In the genomic region with DNA sequence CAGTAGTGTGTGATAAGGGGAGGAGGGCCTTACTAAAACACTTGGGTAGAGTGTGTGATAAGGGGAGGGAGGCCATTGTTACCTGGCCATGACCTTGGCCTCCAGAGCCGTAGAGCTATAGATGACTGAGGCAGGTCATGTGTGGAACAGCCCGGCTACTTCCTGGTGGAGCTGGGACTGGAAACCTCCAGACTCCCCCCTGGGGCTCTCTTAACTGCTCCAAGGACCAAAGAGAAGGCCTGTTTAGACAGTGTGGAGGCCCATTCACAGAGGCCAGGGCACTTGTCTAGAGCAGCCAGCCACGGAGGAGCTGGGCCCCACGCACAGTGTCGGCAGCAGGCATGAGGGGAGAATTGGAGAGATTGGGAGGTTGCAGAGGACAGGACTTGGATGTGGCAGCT, we compare ENCODE assay signal across 10 cellular contexts. TPM values are rescaled to one million over a fixed set of nuclear protein-coding genes. Genes with fewer than 3 reads are reported as not detected.
DNase-seq lines count a peak whose midpoint lies in the region; ATAC-seq and TF ChIP-seq lines count a peak whose summit lies in the region.
"Had no signal": no experiment of that assay in that cellular context is flagged by ENCODE, and none has a peak within 500 bp of the region (broad histone marks: within the 10 kb centered on the region; RNA-seq: fewer than 3 reads in every experiment).

No MANE protein-coding gene starts in this region.

- H3K9me3 Mint-ChIP-seq in effector memory CD8-positive, alpha-beta T cell: no peaks in the 10 kb centered on the region
- H3K9me3 Mint-ChIP-seq in neural progenitor cell: no peaks in the 10 kb centered on the region

- H3K36me3 Mint-ChIP-seq in effector memory CD8-positive, alpha-beta T cell (ENCODE audit: insufficient read depth): peaks cover 21% of the 10 kb centered on the region
- H3K36me3 Mint-ChIP-seq in neural progenitor cell: peaks cover 12% of the 10 kb centered on the region

- WGBS in aorta, 2 donors: 36 to 61% methylated on average over 5 of the region's 5 CpGs

- no peak overlapping the region for H3K4me3 ChIP-seq in neural progenitor cell
- H3K4me3 ChIP-seq in aorta (ENCODE audit: low read length in 2 of 2): no peak overlapping the region
- no peak overlapping the region for H3K4me3 ChIP-seq in Peyer's patch

- peak overlapping the region; percentile 61 to 86 for H3K27ac Mint-ChIP-seq in effector memory CD8-positive, alpha-beta T cell
- peak overlapping the region; percentile 66 for H3K27ac Mint-ChIP-seq in neural progenitor cell

- H3K4me1 Mint-ChIP-seq in effector memory CD8-positive, alpha-beta T cell (ENCODE audit: low read depth in 2 of 2): peaks cover 6 to 19% of the 10 kb centered on the region in 2 donors
- peaks cover 30% of the 10 kb centered on the region for H3K4me1 Mint-ChIP-seq in neural progenitor cell

- no peak overlapping the region for H2AFZ ChIP-seq in neural progenitor cell (replicated peaks)

- H3K9me3 ChIP-seq in neural progenitor cell (ENCODE audit: low read depth) (no peaks in the 10 kb centered on the region), aorta (ENCODE audit: control insufficient read depth, low read length) (no peaks in the 10 kb centered on the region), Peyer's patch (no peaks in the 10 kb centered on the region)

- H3K4me2 ChIP-seq in neural progenitor cell: no peak overlapping the region

- no peaks in the 10 kb centered on the region for H4K20me1 ChIP-seq in neural progenitor cell (ENCODE audit: low read depth)

- H3K27me3 ChIP-seq in neural progenitor cell (no peaks in the 10 kb centered on the region), aorta (ENCODE audit: control insufficient read depth in 1 of 2, insufficient read depth in 2 of 2, low read length in 1 of 2) (no peaks in the 10 kb centered on the region), Peyer's patch (no peaks in the 10 kb centered on the region)

- no peak overlapping the region for H3K4me3 Mint-ChIP-seq in effector memory CD8-positive, alpha-beta T cell
- no peak overlapping the region for H3K4me3 Mint-ChIP-seq in neural progenitor cell

- no peaks in the 10 kb centered on the region for H3K79me2 ChIP-seq in neural progenitor cell (ENCODE audit: low read depth)

- no peak overlapping the region for H3K27ac ChIP-seq in neural progenitor cell
- H3K27ac ChIP-seq in aorta (ENCODE audit: low read depth in 1 of 2, low read length in 2 of 2): peak overlapping the region; percentile 4 to 65
- no peak overlapping the region for H3K27ac ChIP-seq in Peyer's patch

- DNase-seq in Right ventricle myocardium inferior (ENCODE audit: missing footprints) (no peak), cardiac septum (ENCODE audit: low spot score) (no peak), neural progenitor cell (ENCODE audit: low spot score) (no peak), aorta (no peak), SKM-1 (lab: John Stamatoyannopoulos, UW; ENCODE audit: unreplicated experiment) (no peak), HPDE6-E6E7 (ENCODE audit: extremely low spot score) (no peak), Peyer's patch (no peak)
- DNase-seq in effector memory CD8-positive, alpha-beta T cell: no peak
- DNase-seq: AML-193, NCI-H2107 had no signal

- H3K9ac ChIP-seq in neural progenitor cell: no peak overlapping the region

- ATAC-seq in Right ventricle myocardium inferior (peak; percentile 18), aorta (ENCODE audit: low FRiP score) (no peak)
- no peak for ATAC-seq in effector memory CD8-positive, alpha-beta T cell (replicated peaks)

- H3K36me3 ChIP-seq in neural progenitor cell (peaks cover 7% of the 10 kb centered on the region), aorta (ENCODE audit: control insufficient read depth in 1 of 2, insufficient read depth in 2 of 2, low read length in 1 of 2) (peaks cover 0 to 3% of the 10 kb centered on the region in 2 donors), Peyer's patch (peaks cover 0 to 20% (median 0%) of the 10 kb centered on the region in 3 donors)

- peaks cover 50% of the 10 kb centered on the region for H3F3A ChIP-seq in neural progenitor cell (ENCODE audit: low read depth)

- no peak for TF ChIP-seq POLR2A in Peyer's patch (IDR thresholded peaks at IDR 0.05)

- TF ChIP-seq CTCF in neural progenitor cell (IDR thresholded peaks at IDR 0.05) (no peak), Peyer's patch (IDR thresholded peaks at IDR 0.05) (no peak)

- H3K4me1 ChIP-seq in neural progenitor cell: peaks cover 32% of the 10 kb centered on the region
- H3K4me1 ChIP-seq in aorta (ENCODE audit: control insufficient read depth in 1 of 2, insufficient read depth in 2 of 2, low read length in 2 of 2): no peaks in the 10 kb centered on the region
- H3K4me1 ChIP-seq in Peyer's patch: peaks cover 0 to 34% (median 2%) of the 10 kb centered on the region in 4 donors

- intact Hi-C loops in Right ventricle myocardium inferior (cut with DNase I) (no loop called here), cardiac septum (cut with DNase I) (no loop called here), aorta (cut with DNase I) (loop anchor here in 1 of 2 donors (5.0 kb wide), 1 partner anchor 39 kb away; no protein-coding TSS in a partner anchor)

- no peaks in the 10 kb centered on the region for H3K27me3 Mint-ChIP-seq in effector memory CD8-positive, alpha-beta T cell
- peaks cover 6% of the 10 kb centered on the region for H3K27me3 Mint-ChIP-seq in neural progenitor cell (ENCODE audit: insufficient read depth, low read depth)

RNA-seq across cellular contexts. Expression of gene MICALL1, which starts 12.5 kb away (rescaled TPM):
- total RNA-seq in Right ventricle myocardium inferior: 19.4 TPM
- total RNA-seq in cardiac septum: 16.5 TPM
- total RNA-seq in neural progenitor cell (ENCODE audit: low replicate concordance): 5.0 and 14.3 TPM in 2 replicates
- 10 to 100 TPM; 24.2 to 39.3 TPM for total RNA-seq in aorta
- 10 to 100 TPM in 1 of 2 donors, 1 to 10 TPM in 1; 7.0 to 12.8 TPM for polyA plus RNA-seq in aorta
- 10 to 100 TPM; 24.5 to 49.0 (median 31.8) TPM for total RNA-seq in Peyer's patch

RNA-seq across cellular contexts. Expression of gene EIF3L, which starts 44.4 kb away (rescaled TPM):
- total RNA-seq in Right ventricle myocardium inferior (385 TPM), cardiac septum (255 TPM), neural progenitor cell (ENCODE audit: low replicate concordance) (904 and 971 TPM in 2 replicates), aorta (100 to 1,000 TPM; 276 to 356 TPM), Peyer's patch (100 to 1,000 TPM; 123 to 229 (median 185) TPM)
- 100 to 1,000 TPM; 307 to 366 TPM for polyA plus RNA-seq in aorta

RNA-seq across cellular contexts. Expression of gene ANKRD54, which starts 49.4 kb away (rescaled TPM):
- 16.0 TPM for total RNA-seq in Right ventricle myocardium inferior
- 15.7 TPM for total RNA-seq in cardiac septum
- 18.4 and 21.2 TPM in 2 replicates for total RNA-seq in neural progenitor cell (ENCODE audit: low replicate concordance)
- total RNA-seq in aorta: 10 to 100 TPM; 11.0 to 16.7 TPM
- 10 to 100 TPM; 12.4 to 17.3 TPM for polyA plus RNA-seq in aorta
- 10 to 100 TPM; 24.9 to 43.3 (median 33.8) TPM for total RNA-seq in Peyer's patch

RNA-seq across cellular contexts. Expression of gene C22orf23, which starts 59.8 kb away (rescaled TPM):
- total RNA-seq in Right ventricle myocardium inferior: 0.68 TPM
- total RNA-seq in cardiac septum: 0.54 TPM
- total RNA-seq in neural progenitor cell (ENCODE audit: low replicate concordance): 0.26 and 0.46 TPM in 2 replicates
- not detected for total RNA-seq in aorta
- polyA plus RNA-seq in aorta: under 1 TPM in 1 of 2 donors, not detected in 1; 0.18 TPM
- total RNA-seq in Peyer's patch: under 1 TPM in 1 of 4 donors, not detected in 3; 0.85 TPM

RNA-seq across cellular contexts. Expression of gene POLR2F, which starts 59.9 kb away (rescaled TPM):
- total RNA-seq in Right ventricle myocardium inferior (88.8 TPM), cardiac septum (50.5 TPM), neural progenitor cell (ENCODE audit: low replicate concordance) (75.5 and 76.1 TPM in 2 replicates), aorta (10 to 100 TPM; 45.9 to 46.2 TPM), Peyer's patch (10 to 100 TPM; 51.1 to 97.4 (median 55.2) TPM)
- 100 to 1,000 TPM; 150 to 169 TPM for polyA plus RNA-seq in aorta

Comparison
In these comparisons a context has a peak if more than half of its experiments do, and no peak if none do; other contexts are left out.
1. H3K27ac ChIP-seq: peak in aorta (2 of 2); none in neural progenitor cell (single experiment) and Peyer's patch (0 of 4).